2 cellular contexts compared by ENCODE assay signal in genomic region chr19:41582577-41583182, GRCh38.
TF ChIP-seq lines count a peak whose summit lies in the region.
"Not testable (repeated sequence)": the region's sequence is repeated elsewhere in the genome, so short reads cannot be mapped to it uniquely, and the experiment has no call there.

No MANE protein-coding gene starts in this region.

TF ChIP-seq in HEK293, 187 proteins besides CTCF, POLR2A, EP300 and RAD21:
- peak; percentile 47 for TF ChIP-seq SETDB1 (IDR thresholded peaks at IDR 0.05; ENCODE audit: insufficient read length, low read length)
- peak; percentile 99 for TF ChIP-seq ZNF585B (tag by site-specific recombination; IDR thresholded peaks at IDR 0.05)

TF ChIP-seq in K562, 482 proteins besides CTCF, POLR2A, EP300 and RAD21:
- TF ChIP-seq ATF3 (IDR thresholded peaks at IDR 0.05) (peak; percentile 59), CEBPG (tag; conservative IDR thresholded peaks at IDR 0.05 in 1 of 2, IDR thresholded peaks at IDR 0.05 in 1 of 2) (peak in 1 of 2 experiments; percentile 63; a peak in 2 of 4 replicates), ZFP36 (IDR thresholded peaks at IDR 0.05; ENCODE audit: low read depth, low read length, partially characterized antibody) (peak; percentile 68)
- not testable (repeated sequence) for TF ChIP-seq ATF3 (CRISPR knock-in tag; conservative IDR thresholded peaks at IDR 0.05); CEBPG (CRISPR knock-in tag; IDR thresholded peaks at IDR 0.05)
